9 cellular contexts compared by ENCODE assay signal in the genomic region with DNA sequence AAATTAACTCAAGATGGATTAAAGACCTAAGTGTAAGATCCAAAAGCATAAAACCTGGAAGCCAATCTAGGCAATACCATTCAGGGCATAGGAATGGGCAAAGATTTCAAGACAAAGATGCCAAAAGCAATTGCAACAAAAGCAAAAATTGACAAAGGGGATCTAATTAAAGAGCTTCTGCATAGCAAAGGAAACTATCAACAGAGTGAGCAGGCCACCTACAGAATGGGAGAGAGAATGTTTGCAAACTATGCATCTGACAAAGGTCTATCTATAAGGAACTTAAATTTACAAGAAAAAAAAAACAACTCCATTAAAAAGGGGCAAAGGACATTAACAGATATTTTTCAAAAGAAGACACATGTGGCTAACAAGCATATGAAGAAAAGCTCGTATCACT.
"Had no signal": no experiment of that assay in that cellular context is flagged by ENCODE, and none has a peak within 500 bp of the region (broad histone marks: within the 10 kb centered on the region; RNA-seq: fewer than 3 reads in every experiment).

No MANE protein-coding gene starts in this region.

- H3K27ac ChIP-seq: HL-60 had no signal

- DNase-seq: GOT3, HFFc6, KBM-7 had no signal

- H3K4me1 ChIP-seq: HAP-1 had no signal

- H3K9me3 ChIP-seq: HAP-1 had no signal

- H3K27me3 Mint-ChIP-seq: IgD-negative memory B cell had no signal

- H3K4me1 Mint-ChIP-seq: IgD-negative memory B cell had no signal

- FAIRE-seq: H54, HepG2 had no signal

- ATAC-seq: HCT116, HepG2 had no signal

- H3K36me3 ChIP-seq: HAP-1 had no signal

- H3K4me3 Mint-ChIP-seq: HFFc6, IgD-negative memory B cell had no signal

- H3K9me3 Mint-ChIP-seq: HFFc6 had no signal

- H3K36me3 Mint-ChIP-seq: IgD-negative memory B cell had no signal

- H3K4me3 ChIP-seq: HAP-1 had no signal

- H3K27ac Mint-ChIP-seq: HFFc6, IgD-negative memory B cell had no signal
